In genomic region chr1:24111998-24112380, GRCh38 we compare ENCODE assay signal across 8 cellular contexts. TPM values are rescaled to one million over a fixed set of nuclear protein-coding genes. Genes with fewer than 3 reads are reported as not detected.
DNase-seq lines count a peak whose midpoint lies in the region; ATAC-seq and TF ChIP-seq lines count a peak whose summit lies in the region.

Gene MYOM3 (minus strand): TSS chr1:24112135. CDS start chr1:24108636, 3,499 bp downstream.

- no peak for DNase-seq in DND-41
- no peak for DNase-seq in Peyer's patch
- DNase-seq in Right ventricle myocardium superior: peak; percentile 78
- DNase-seq in osteoblast (ENCODE audit: insufficient read length, low spot score, missing footprints): peak; percentile 62
- DNase-seq in NCI-H526 (lab: John Stamatoyannopoulos, UW): no peak
- DNase-seq in T1000 (lab: John Stamatoyannopoulos, UW): no peak
- DNase-seq in activated gamma-delta T cell treated with Interleukin-2 at 50 U/mL for 16 hours: no peak

- H3K79me2 ChIP-seq in DND-41 (ENCODE audit: insufficient read depth, low read length): no peaks in the 10 kb centered on the region
- no peaks in the 10 kb centered on the region for H3K79me2 ChIP-seq in osteoblast (ENCODE audit: insufficient read depth, low read length)

- no peak within 1 kb of the TSS for H3K4me2 ChIP-seq in DND-41 (ENCODE audit: insufficient read depth, low read length)
- H3K4me2 ChIP-seq in osteoblast (ENCODE audit: insufficient read depth, low read length): peak within 1 kb of the TSS; percentile 97

- no peak within 1 kb of the TSS for H2AFZ ChIP-seq in DND-41 (ENCODE audit: low read depth, low read length)
- H2AFZ ChIP-seq in osteoblast (ENCODE audit: low read length): peak within 1 kb of the TSS; percentile 90

- H4K20me1 ChIP-seq in DND-41 (ENCODE audit: insufficient read depth, low read length) (no peaks in the 10 kb centered on the region; the same call in none of the 2 replicates), osteoblast (ENCODE audit: insufficient read depth, low read length) (no peaks in the 10 kb centered on the region)

- intact Hi-C loops in Right ventricle myocardium superior (cut with DNase I): loop anchor here (5.0 kb wide), 1 partner anchor 40 kb away; no protein-coding TSS in a partner anchor

- H3K9ac ChIP-seq in DND-41 (ENCODE audit: low read depth, low read length): no peak within 1 kb of the TSS

- H3K4me3 ChIP-seq in DND-41 (ENCODE audit: low read depth in 1 of 2, low read length in 2 of 2) (no peak within 1 kb of the TSS), Peyer's patch (peak within 1 kb of the TSS in 1 of 4 donors; percentile 31), osteoblast (ENCODE audit: insufficient read depth, low read length) (peak within 1 kb of the TSS; percentile 70)

- TF ChIP-seq POLR2A in Peyer's patch (IDR thresholded peaks at IDR 0.05): no peak

- H3K27ac ChIP-seq in DND-41 (ENCODE audit: low read length) (no peak within 1 kb of the TSS), Peyer's patch (peak within 1 kb of the TSS in 1 of 4 donors; percentile 14), osteoblast (ENCODE audit: low read depth, low read length) (no peak within 1 kb of the TSS)

- H3K36me3 ChIP-seq in DND-41 (ENCODE audit: insufficient read depth, low read length): no peaks in the 10 kb centered on the region
- no peaks in the 10 kb centered on the region for H3K36me3 ChIP-seq in Peyer's patch
- H3K36me3 ChIP-seq in osteoblast (ENCODE audit: insufficient read depth, low read length): no peaks in the 10 kb centered on the region

- H3K27me3 ChIP-seq in DND-41 (ENCODE audit: insufficient read depth, low read length, poor library complexity) (peaks cover 34% of the 10 kb centered on the region), Peyer's patch (no peaks in the 10 kb centered on the region), osteoblast (ENCODE audit: insufficient read depth, low read length) (peaks cover 22% of the 10 kb centered on the region)

- H3K9me3 ChIP-seq in DND-41 (ENCODE audit: insufficient read depth, low read length, severe bottlenecking): no peaks in the 10 kb centered on the region
- H3K9me3 ChIP-seq in Peyer's patch: no peaks in the 10 kb centered on the region
- no peaks in the 10 kb centered on the region for H3K9me3 ChIP-seq in osteoblast (ENCODE audit: low read depth, low read length)

- ATAC-seq in DND-41 (ENCODE audit: insufficient read depth, low read depth) (0 out of 3 replicates have a peak, but pooled peaks have one; percentile 12), Right ventricle myocardium superior (ENCODE audit: poor library complexity) (peak; percentile 78), HG02970 (IDR thresholded peaks at IDR 0.05; ENCODE audit: low FRiP score, unreplicated experiment) (no peak)

- no peak for TF ChIP-seq CTCF in DND-41 (IDR thresholded peaks at IDR 0.05; ENCODE audit: borderline replicate concordance, extremely low read depth, low read length, poor library complexity, severe bottlenecking)
- no peak for TF ChIP-seq CTCF in Peyer's patch (IDR thresholded peaks at IDR 0.05)
- TF ChIP-seq CTCF in osteoblast (IDR thresholded peaks at IDR 0.05; ENCODE audit: extremely low read depth, low read depth, low read length): no peak

- H3K4me1 ChIP-seq in DND-41 (ENCODE audit: insufficient read depth, low read length): no peaks in the 10 kb centered on the region
- peaks cover 0 to 32% (median 0%) of the 10 kb centered on the region in 4 donors for H3K4me1 ChIP-seq in Peyer's patch
- H3K4me1 ChIP-seq in osteoblast (ENCODE audit: insufficient read depth, low read length): peaks cover 23% of the 10 kb centered on the region

RNA-seq across cellular contexts. Expression of gene MYOM3, which starts in this region (rescaled TPM):
- total RNA-seq in Peyer's patch (10 to 100 TPM; 10.7 to 40.8 (median 24.7) TPM), Right ventricle myocardium superior (396 TPM), osteoblast (under 0.01 TPM in 1 of 2 replicates, not detected in the other)

Comparison
In these comparisons a context has a peak if more than half of its experiments do, and no peak if none do; other contexts are left out.
1. RNA of gene MYOM3 (total RNA-seq): 396 TPM in Right ventricle myocardium superior (single experiment) and 10.7 to 40.8 TPM in Peyer's patch; under 0.01 TPM in osteoblast; every median in the first group is over 10 times any median in the second.
2. Peak in DNase-seq, H3K4me3 ChIP-seq and H3K4me2 ChIP-seq in osteoblast; RNA of the gene not detected or under 1 TPM.